Comparison of ENCODE assay signal across 10 cellular contexts in the genomic region with DNA sequence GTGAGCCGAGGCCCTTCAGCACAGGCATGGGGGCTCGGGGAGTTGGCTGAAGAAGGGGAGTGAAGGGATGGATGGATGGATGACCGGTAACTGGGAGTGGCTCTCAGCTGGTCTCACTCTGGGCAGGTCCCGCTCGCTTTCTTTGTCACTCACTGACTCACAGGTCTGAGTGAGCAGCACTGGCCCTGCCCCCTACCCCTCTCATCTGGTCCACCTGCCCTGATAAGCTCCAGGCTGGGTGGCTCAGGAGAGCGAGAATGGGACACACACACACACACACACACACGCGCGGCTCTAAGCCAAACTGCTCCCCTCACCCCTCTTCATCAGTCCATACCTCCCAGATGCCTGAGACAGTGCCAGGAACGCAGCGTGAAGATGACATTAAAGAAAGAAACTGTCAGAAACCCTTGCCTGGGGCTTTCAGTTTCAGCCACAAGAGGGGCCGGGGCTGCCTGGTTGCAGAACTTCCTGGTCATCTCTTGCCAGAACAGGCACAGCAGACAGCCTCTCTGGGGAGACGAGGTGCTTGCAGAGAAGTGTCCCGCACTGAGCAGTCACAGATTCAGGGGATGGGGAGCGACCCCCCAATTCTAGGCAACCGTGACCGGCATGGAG. TPM values are rescaled to one million over a fixed set of nuclear protein-coding genes. Genes with fewer than 3 reads are reported as not detected.
DNase-seq lines count a peak whose midpoint lies in the region; ATAC-seq and TF ChIP-seq lines count a peak whose summit lies in the region.
"Had no signal": no experiment of that assay in that cellular context is flagged by ENCODE, and none has a peak within 500 bp of the region (broad histone marks: within the 10 kb centered on the region; RNA-seq: fewer than 3 reads in every experiment).

No MANE protein-coding gene starts in this region.

- H3K14ac ChIP-seq in neuronal stem cell (ENCODE audit: low read length), result no peak overlapping the region

- no peak overlapping the region for H2BK120ac ChIP-seq in neuronal stem cell (ENCODE audit: low read depth, low read length)

- H3K27me3 ChIP-seq in neuronal stem cell (ENCODE audit: control insufficient read depth in 3 of 3, insufficient read depth in 3 of 3, low read depth in 1 of 3, low read length in 3 of 3) (peaks cover 3 to 41% (median 36%) of the 10 kb centered on the region in 3 experiments), heart right ventricle (peaks cover 8 to 68% (median 41%) of the 10 kb centered on the region in 7 donors)

- H2AFZ ChIP-seq in neuronal stem cell (ENCODE audit: low read length), result no peak overlapping the region

- H3K4me3 ChIP-seq in neuronal stem cell (ENCODE audit: low read length in 2 of 2) (no peak overlapping the region), heart right ventricle (no peak overlapping the region)

- WGBS in neuronal stem cell (ENCODE audit: extremely low coverage in 2 of 2, insufficient read length in 2 of 2, insufficient replicate concordance in 1 of 2), 2 donors, result no CpG with 5 or more reads among the region's 17 CpGs
- WGBS in heart right ventricle, 2 donors, result 61 to 62% methylated on average over 17 of the region's 17 CpGs

- H3K4ac ChIP-seq in neuronal stem cell (ENCODE audit: low read length), result no peak overlapping the region

- no peak for TF ChIP-seq CTCF in heart right ventricle (IDR thresholded peaks at IDR 0.05)

- H3K4me2 ChIP-seq in neuronal stem cell (ENCODE audit: insufficient read depth, low read length, poor library complexity, severe bottlenecking), result no peak overlapping the region

- H3K36me3 ChIP-seq in neuronal stem cell (replicated peaks in 1 of 2; ENCODE audit: control insufficient read depth in 2 of 2, insufficient read depth in 2 of 2, low read length in 2 of 2), result no peaks in the 10 kb centered on the region
- H3K36me3 ChIP-seq in heart right ventricle, result no peaks in the 10 kb centered on the region

- no peak overlapping the region for H4K8ac ChIP-seq in neuronal stem cell (ENCODE audit: low read depth, low read length)

- H2BK5ac ChIP-seq in neuronal stem cell (ENCODE audit: low read length), result no peak overlapping the region

- intact Hi-C loops in heart right ventricle (cut with DNase I), result loop anchor here in 1 of 10 donors (10.0 kb wide), 1 partner anchor 234 kb away; no protein-coding TSS in a partner anchor

- peak overlapping the region; percentile 86 for H2AK5ac ChIP-seq in neuronal stem cell (ENCODE audit: low read depth, low read length)

- H3K23ac ChIP-seq in neuronal stem cell (ENCODE audit: low read depth, low read length, poor library complexity), result no peak overlapping the region

- H3K18ac ChIP-seq in neuronal stem cell (ENCODE audit: low read length), result peak overlapping the region; percentile 90

- H3K27ac ChIP-seq in neuronal stem cell (replicated peaks; ENCODE audit: low read length) (no peak overlapping the region), heart right ventricle (no peak overlapping the region)
- H3K27ac ChIP-seq: 22Rv1 had no signal

- H4K91ac ChIP-seq in neuronal stem cell (ENCODE audit: low read depth, low read length, poor library complexity), result no peak overlapping the region

- H2BK15ac ChIP-seq in neuronal stem cell (ENCODE audit: low read length), result peak overlapping the region; percentile 86

- H3K4me1 ChIP-seq in neuronal stem cell (ENCODE audit: control insufficient read depth in 2 of 2, insufficient read depth in 1 of 2, low read depth in 1 of 2, low read length in 2 of 2) (peaks cover 33 to 41% of the 10 kb centered on the region in 2 donors), heart right ventricle (peaks cover 4 to 23% (median 15%) of the 10 kb centered on the region in 9 donors)

- H3K9me3 ChIP-seq in neuronal stem cell (replicated peaks in 1 of 2; ENCODE audit: control insufficient read depth in 2 of 2, insufficient read depth in 1 of 2, low read depth in 1 of 2, low read length in 2 of 2) (no peaks in the 10 kb centered on the region), heart right ventricle (no peaks in the 10 kb centered on the region)

- no peaks in the 10 kb centered on the region for H3K79me1 ChIP-seq in neuronal stem cell (ENCODE audit: low read depth, low read length)

- ATAC-seq in HG02623 (IDR thresholded peaks at IDR 0.05; ENCODE audit: unreplicated experiment) (peak; percentile 43), heart right ventricle (no peak)

- H2BK12ac ChIP-seq in neuronal stem cell (ENCODE audit: low read length), result peak overlapping the region; percentile 44

- peak; percentile 10 for DNase-seq in DMS79 treated with DMSO at 0.1 percent for 48 hours (lab: John Stamatoyannopoulos, UW)
- no peak for DNase-seq in DMS79 (lab: John Stamatoyannopoulos, UW)
- DNase-seq in RPMI7951 (ENCODE audit: low read depth), result peak; percentile 54
- no peak for DNase-seq in neuronal stem cell (ENCODE audit: low spot score)
- DNase-seq in NCI-H1436 treated with DMSO at 0.1 percent for 48 hours (lab: John Stamatoyannopoulos, UW), result no peak
- DNase-seq in heart right ventricle, result no peak
- DNase-seq in NCI-H2107 (lab: John Stamatoyannopoulos, UW), result no peak
- DNase-seq: NCI-H146 had no signal

- H3K9ac ChIP-seq in neuronal stem cell (ENCODE audit: low read depth, low read length, poor library complexity), result peak overlapping the region; percentile 24

RNA-seq across cellular contexts. Expression of a gene that starts 16.5 kb away (rescaled TPM):
- total RNA-seq in RPMI7951 (2014; rRNA removed; shearing (Covaris generic)), result 1.6 and 2.1 TPM in 2 replicates
- polyA plus RNA-seq in neuronal stem cell (2013, experiment 1 of 2), result 3.6 TPM
- polyA plus RNA-seq in neuronal stem cell (2013, experiment 2 of 2), result 3.6 TPM
- total RNA-seq in heart right ventricle, result 1 to 10 TPM in 4 of 10 donors, under 1 TPM in 6; 0.15 to 1.7 (median 0.78) TPM
- polyA plus RNA-seq in heart right ventricle, result under 1 TPM; 0.37 to 0.43 TPM

Comparison
In these comparisons a context has a peak if more than half of its experiments do, and no peak if none do; other contexts are left out.
1. DNase-seq: peak in DMS79 treated with DMSO at 0.1 percent for 48 hours (single experiment) and RPMI7951 (single experiment); none in DMS79 (single experiment), neuronal stem cell (single experiment), NCI-H1436 treated with DMSO at 0.1 percent for 48 hours (single experiment), heart right ventricle (0 of 2) and NCI-H2107 (single experiment).